22 cellular contexts compared by ENCODE assay signal in genomic region chr9:7944521-7945022, GRCh38.
"Had no signal": no experiment of that assay in that cellular context is flagged by ENCODE, and none has a peak within 500 bp of the region (broad histone marks: within the 10 kb centered on the region; RNA-seq: fewer than 3 reads in every experiment).

No MANE protein-coding gene starts in this region.

- H3K27ac ChIP-seq: coronary artery, prostate gland, sigmoid colon, stomach, thyroid gland, vagina had no signal

- H3K27ac Mint-ChIP-seq: mesothelial cell of epicardium; naive B cell; nephron progenitor cell; stimulated activated effector memory CD8-positive, alpha-beta T cell treated with anti-CD3 and anti-CD28 coated beads, Interleukin-12 subunit alpha, Interleukin-12 subunit beta, amount 100 ng/mL, for 72 hours had no signal

- H3K27me3 ChIP-seq: sigmoid colon, stomach, thyroid gland, vagina had no signal

- H3K4me1 ChIP-seq: prostate gland, sigmoid colon, stomach, thyroid gland, vagina had no signal

- H3K4me3 Mint-ChIP-seq: mesothelial cell of epicardium; nephron progenitor cell; stimulated activated effector memory CD8-positive, alpha-beta T cell treated with anti-CD3 and anti-CD28 coated beads, Interleukin-12 subunit alpha, Interleukin-12 subunit beta, amount 100 ng/mL, for 72 hours had no signal

- H3K36me3 ChIP-seq: prostate gland, sigmoid colon, stomach, thyroid gland, vagina had no signal

- H3K9me3 ChIP-seq: prostate gland, thyroid gland, vagina had no signal

- ATAC-seq: mucosa of descending colon; right cardiac atrium; stimulated activated effector memory CD8-positive, alpha-beta T cell treated with anti-CD3 and anti-CD28 coated beads, Interleukin-12 subunit alpha, Interleukin-12 subunit beta, amount 100 ng/mL, for 72 hours had no signal

- H3K4me1 Mint-ChIP-seq: mesothelial cell of epicardium; nephron progenitor cell; stimulated activated effector memory CD8-positive, alpha-beta T cell treated with anti-CD3 and anti-CD28 coated beads, Interleukin-12 subunit alpha, Interleukin-12 subunit beta, amount 100 ng/mL, for 72 hours had no signal

- H3K4me3 ChIP-seq: coronary artery, mucosa of descending colon, prostate gland, sigmoid colon, stomach, thyroid gland, vagina had no signal

- H3K36me3 Mint-ChIP-seq: mesothelial cell of epicardium; stimulated activated effector memory CD8-positive, alpha-beta T cell treated with anti-CD3 and anti-CD28 coated beads, Interleukin-12 subunit alpha, Interleukin-12 subunit beta, amount 100 ng/mL, for 72 hours had no signal

- H3K27me3 Mint-ChIP-seq: naive B cell had no signal

- DNase-seq: dermis blood vessel endothelial cell; effector memory CD4-positive, alpha-beta T cell; erythroblast; hypothalamus; mesenchymal stem cell; mucosa of descending colon; naive B cell; nephron progenitor cell; nucleus accumbens; right cardiac atrium; sigmoid colon; stimulated activated CD4-positive, alpha-beta T cell treated with anti-CD3 and anti-CD28 coated beads, Interleukin-2, amount 100 ng/mL, for 24 hours; stimulated activated CD4-positive, alpha-beta T cell treated with anti-CD3 and anti-CD28 coated beads, Interleukin-4, amount 100 ng/mL, for 24 hours; stimulated activated naive CD4-positive, alpha-beta T cell treated with Interleukin-2 at 50 U/mL for 16 hours; stomach; thyroid gland; trophoblast cell had no signal
